Comparison of ENCODE assay signal across 22 cellular contexts in the genomic region with DNA sequence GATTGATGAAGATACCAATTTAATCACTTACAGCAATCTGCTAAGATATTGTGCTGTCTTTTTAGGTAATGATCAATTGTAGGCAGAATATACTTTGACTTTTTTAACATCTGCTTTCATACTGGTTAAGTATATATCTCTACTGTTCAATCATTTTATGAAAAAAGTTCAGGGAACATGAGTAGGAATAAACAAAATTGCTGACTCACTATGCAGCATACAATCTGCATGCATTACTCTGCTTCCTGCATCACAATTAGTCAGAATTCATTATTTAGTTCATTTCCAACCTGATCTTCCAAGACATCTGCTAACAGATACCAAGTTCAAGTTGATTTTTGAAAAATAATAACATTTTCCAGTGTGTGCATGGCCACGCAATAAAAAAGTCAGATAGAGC.
DNase-seq lines count a peak whose midpoint lies in the region; ATAC-seq, FAIRE-seq and TF ChIP-seq lines count a peak whose summit lies in the region.
"Had no signal": no experiment of that assay in that cellular context is flagged by ENCODE, and none has a peak within 500 bp of the region (broad histone marks: within the 10 kb centered on the region; RNA-seq: fewer than 3 reads in every experiment).

No MANE protein-coding gene starts in this region.

- no peak overlapping the region for H2BK120ac ChIP-seq in IMR-90 (ENCODE audit: low read depth, low read length)

- H3K56ac ChIP-seq in IMR-90 (ENCODE audit: extremely low read depth, insufficient read depth, low read length): no peak overlapping the region

- no peak overlapping the region for H2BK5ac ChIP-seq in IMR-90 (ENCODE audit: low read depth, low read length, poor library complexity, severe bottlenecking)

- H3K79me1 ChIP-seq in IMR-90 (ENCODE audit: low read depth in 1 of 2, low read length in 2 of 2): no peaks in the 10 kb centered on the region

- H3K27me3 ChIP-seq in IMR-90 (ENCODE audit: control insufficient read depth, insufficient read depth, low read length) (no peaks in the 10 kb centered on the region), K562 (ENCODE audit: control insufficient read depth in 2 of 2, insufficient read depth in 2 of 2, low read length in 2 of 2) (no peaks in the 10 kb centered on the region), uterus (no peaks in the 10 kb centered on the region), A673 (replicated peaks; ENCODE audit: insufficient read depth, low read depth, low read length, poor library complexity) (no peaks in the 10 kb centered on the region)
- H3K27me3 ChIP-seq: BLaER1 treated with 17β-estradiol and CSF1 and Interleukin-3, amounts not matched to agents 10 nM and 100 nM had no signal

- H3K23ac ChIP-seq in IMR-90 (ENCODE audit: low read depth, low read length): no peak overlapping the region

- H3K79me2 ChIP-seq in K562 (ENCODE audit: control insufficient read depth, insufficient read depth, low read length): no peaks in the 10 kb centered on the region

- H2BK20ac ChIP-seq in IMR-90 (ENCODE audit: low read depth, low read length): no peak overlapping the region

- H2AK5ac ChIP-seq in IMR-90 (ENCODE audit: low read depth, low read length): no peak overlapping the region

- WGBS in IMR-90 (ENCODE audit: extremely low coverage in 2 of 2, insufficient read length in 1 of 2), 2 experiments: no CpG with 5 or more reads among the region's 1 CpG
- WGBS in K562 (ENCODE audit: insufficient coverage, low coverage, missing lambda C conversion rate): 0% methylated on average over 1 of the region's 1 CpG

- no peak overlapping the region for H3K4ac ChIP-seq in IMR-90 (ENCODE audit: low read depth, low read length)

- no peak overlapping the region for H4K91ac ChIP-seq in IMR-90 (ENCODE audit: insufficient read depth, low read depth, low read length)

- dilution Hi-C loops in IMR-90 (cut with HindIII; ENCODE audit: low sequenced_read_pairs, unreplicated experiment): no loop called here

- TF ChIP-seq EP300 in K562 (IDR thresholded peaks at IDR 0.05; ENCODE audit: low read length): no peak

- no peak overlapping the region for H3K27ac Mint-ChIP-seq in activated T-helper 1 cell treated with anti-CD3 and anti-CD28 coated beads, Interleukin-12 subunit alpha, Interleukin-12 subunit beta, Interleukin-2, Interleukin-4 antibody, amounts not matched to agents 30 ng/mL and 10 ng/mL and 1 ng/mL, durations not matched to agents 14 hours and 24 hours and 36 hours
- H3K27ac Mint-ChIP-seq: B cell; CD8-positive, alpha-beta T cell had no signal

- no peak overlapping the region for H3K18ac ChIP-seq in IMR-90 (ENCODE audit: low read depth, low read length)

- H4K20me1 ChIP-seq in IMR-90 (ENCODE audit: insufficient read depth, low read length): no peaks in the 10 kb centered on the region
- no peaks in the 10 kb centered on the region for H4K20me1 ChIP-seq in K562 (replicated peaks; ENCODE audit: control insufficient read depth, insufficient read depth, low read length)
- H4K20me1 ChIP-seq: BLaER1 treated with 17β-estradiol and CSF1 and Interleukin-3, amounts not matched to agents 10 nM and 100 nM had no signal

- H3K9me1 ChIP-seq in IMR-90 (ENCODE audit: insufficient read depth, low read length) (no peaks in the 10 kb centered on the region), K562 (ENCODE audit: control insufficient read depth, insufficient read depth, low read length) (no peaks in the 10 kb centered on the region)

- H3K36me3 ChIP-seq in IMR-90 (ENCODE audit: control insufficient read depth, insufficient read depth, low read length): no peaks in the 10 kb centered on the region
- no peaks in the 10 kb centered on the region for H3K36me3 ChIP-seq in K562 (ENCODE audit: control insufficient read depth, insufficient read depth, low read length)
- no peaks in the 10 kb centered on the region for H3K36me3 ChIP-seq in uterus
- no peaks in the 10 kb centered on the region for H3K36me3 ChIP-seq in A673 (ENCODE audit: insufficient read depth, low read length, poor library complexity, severe bottlenecking)
- H3K36me3 ChIP-seq: BLaER1 treated with 17β-estradiol and CSF1 and Interleukin-3, amounts not matched to agents 10 nM and 100 nM; HAP-1 had no signal

- intact Hi-C loops in IMR-90 (cut with micrococcal nuclease) (no loop called here), K562 (cut with micrococcal nuclease) (no loop called here), uterus (cut with DNase I; ENCODE audit: low total_unique reads) (no loop called here), A673 (cut with micrococcal nuclease; ENCODE audit: unreplicated experiment) (no loop called here)
- intact Hi-C loops in activated T-helper 1 cell treated with anti-CD3 and anti-CD28 coated beads, Interleukin-12 subunit alpha, Interleukin-12 subunit beta, Interleukin-2, Interleukin-4 antibody, amounts not matched to agents 30 ng/mL and 10 ng/mL and 1 ng/mL, durations not matched to agents 14 hours and 24 hours and 36 hours (cut with micrococcal nuclease): no loop called here

- H2AK9ac ChIP-seq in IMR-90 (replicated peaks; ENCODE audit: low read depth, low read length, poor library complexity): no peak overlapping the region

- no peak overlapping the region for H4K5ac ChIP-seq in IMR-90 (ENCODE audit: low read depth, low read length)

- no peak overlapping the region for H3K4me3 Mint-ChIP-seq in activated T-helper 1 cell treated with anti-CD3 and anti-CD28 coated beads, Interleukin-12 subunit alpha, Interleukin-12 subunit beta, Interleukin-2, Interleukin-4 antibody, amounts not matched to agents 30 ng/mL and 10 ng/mL and 1 ng/mL, durations not matched to agents 14 hours and 24 hours and 36 hours
- H3K4me3 Mint-ChIP-seq: B cell; CD8-positive, alpha-beta T cell had no signal

- peaks cover 15% of the 10 kb centered on the region for H3K9me3 Mint-ChIP-seq in activated T-helper 1 cell treated with anti-CD3 and anti-CD28 coated beads, Interleukin-12 subunit alpha, Interleukin-12 subunit beta, Interleukin-2, Interleukin-4 antibody, amounts not matched to agents 30 ng/mL and 10 ng/mL and 1 ng/mL, durations not matched to agents 14 hours and 24 hours and 36 hours

- TF ChIP-seq CTCF in IMR-90 (conservative IDR thresholded peaks at IDR 0.05; ENCODE audit: low read depth, low read length): no peak
- no peak for TF ChIP-seq CTCF in K562 (IDR thresholded peaks at IDR 0.05 in 2 of 3, conservative IDR thresholded peaks at IDR 0.05 in 1 of 3; ENCODE audit: insufficient read depth in 2 of 3, low read depth in 1 of 3, low read length in 3 of 3)
- TF ChIP-seq CTCF in uterus (IDR thresholded peaks at IDR 0.05): no peak
- no peak for TF ChIP-seq CTCF in A673 (conservative IDR thresholded peaks at IDR 0.05; ENCODE audit: low read depth, low read length)

- ATAC-seq in IMR-90 (ENCODE audit: low read depth) (no peak), K562 (no peak), HG03354 (IDR thresholded peaks at IDR 0.05; ENCODE audit: poor library complexity, severe bottlenecking, unreplicated experiment) (no peak)
- ATAC-seq: CD8-positive, alpha-beta T cell had no signal

- H3K4me3 ChIP-seq in IMR-90 (ENCODE audit: insufficient read depth, low read depth, low read length) (no peak overlapping the region), K562 (no peak overlapping the region), uterus (no peak overlapping the region), A673 (ENCODE audit: low read depth, low read length, poor library complexity, severe bottlenecking) (no peak overlapping the region)
- H3K4me3 ChIP-seq: BLaER1 treated with 17β-estradiol and CSF1 and Interleukin-3, amounts not matched to agents 10 nM and 100 nM; HAP-1 had no signal

- no peak overlapping the region for H3K14ac ChIP-seq in IMR-90 (replicated peaks; ENCODE audit: low read depth, low read length)

- POLR2A ChIA-PET in IMR-90 (lab: Charles Lee; ENCODE audit: unreplicated experiment): no interaction called here
- POLR2A ChIA-PET in K562 (lab: Yijun Ruan, JAX): no interaction called here
- POLR2A ChIA-PET in A673 (lab: Charles Lee; ENCODE audit: low non-redundant PET): no interaction called here

- TF ChIP-seq RAD21 in IMR-90 (IDR thresholded peaks at IDR 0.05; ENCODE audit: low read length) (no peak), K562 (CRISPR knock-in tag; conservative IDR thresholded peaks at IDR 0.05 in 1 of 2, IDR thresholded peaks at IDR 0.05 in 1 of 2) (no peak)

- H3K9ac ChIP-seq in IMR-90 (ENCODE audit: low read depth, low read length): no peak overlapping the region
- H3K9ac ChIP-seq in K562 (ENCODE audit: insufficient read depth in 1 of 2, low read depth in 2 of 2, low read length in 2 of 2): no peak overlapping the region
- H3K9ac ChIP-seq: BLaER1 treated with 17β-estradiol and CSF1 and Interleukin-3, amounts not matched to agents 10 nM and 100 nM had no signal

- TF ChIP-seq POLR2A in IMR-90 (IDR thresholded peaks at IDR 0.05; ENCODE audit: low read depth, low read length) (no peak), K562 (conservative IDR thresholded peaks at IDR 0.05) (no peak), uterus (IDR thresholded peaks at IDR 0.05) (no peak)

- H4K8ac ChIP-seq in IMR-90 (ENCODE audit: low read depth in 2 of 2, low read length in 2 of 2): no peak overlapping the region

- BruUV-seq in IMR-90 (replicated peaks; lab: Mats Ljungman, UMichigan) (no TSS peak), K562 (replicated peaks; lab: Mats Ljungman, UMichigan) (no TSS peak), A673 (replicated peaks; lab: Mats Ljungman, UMichigan) (no TSS peak)

- no peaks in the 10 kb centered on the region for H3K4me1 Mint-ChIP-seq in activated T-helper 1 cell treated with anti-CD3 and anti-CD28 coated beads, Interleukin-12 subunit alpha, Interleukin-12 subunit beta, Interleukin-2, Interleukin-4 antibody, amounts not matched to agents 30 ng/mL and 10 ng/mL and 1 ng/mL, durations not matched to agents 14 hours and 24 hours and 36 hours (ENCODE audit: low read depth)
- H3K4me1 Mint-ChIP-seq: B cell had no signal

- H3K27ac ChIP-seq in IMR-90 (ENCODE audit: insufficient read depth, low read length) (no peak overlapping the region), K562 (ENCODE audit: extremely low read depth, low read depth, low read length) (no peak overlapping the region), uterus (no peak overlapping the region), A673 (ENCODE audit: low read depth, low read length, poor library complexity, severe bottlenecking) (no peak overlapping the region)
- H3K27ac ChIP-seq: BLaER1 treated with 17β-estradiol and CSF1 and Interleukin-3, amounts not matched to agents 10 nM and 100 nM; HL-60 had no signal

- DNase-seq in A172 (ENCODE audit: low spot score): peak; percentile 6
- DNase-seq in ELR (ENCODE audit: low read depth): peak; percentile 77
- DNase-seq in IMR-90: peak; percentile 40
- DNase-seq in K562 (ENCODE audit: extremely low read depth in 1 of 4, low spot score in 3 of 4): no peak
- DNase-seq in uterus: no peak
- DNase-seq in activated T-helper 1 cell treated with anti-CD3 and anti-CD28 coated beads, Interleukin-12 subunit alpha, Interleukin-12 subunit beta, Interleukin-2, Interleukin-4 antibody, amounts not matched to agents 30 ng/mL and 10 ng/mL and 1 ng/mL, durations not matched to agents 14 hours and 24 hours and 36 hours (ENCODE audit: low spot score): no peak
- no peak for DNase-seq in A673 (ENCODE audit: low spot score)
- DNase-seq: 8988T; Calu3; CD8-positive, alpha-beta T cell; DND-41; EL; GOT3 had no signal

- no peaks in the 10 kb centered on the region for H3K27me3 Mint-ChIP-seq in activated T-helper 1 cell treated with anti-CD3 and anti-CD28 coated beads, Interleukin-12 subunit alpha, Interleukin-12 subunit beta, Interleukin-2, Interleukin-4 antibody, amounts not matched to agents 30 ng/mL and 10 ng/mL and 1 ng/mL, durations not matched to agents 14 hours and 24 hours and 36 hours (ENCODE audit: insufficient read depth)
- H3K27me3 Mint-ChIP-seq: B cell had no signal

- H3K9me3 ChIP-seq in IMR-90 (ENCODE audit: control insufficient read depth, insufficient read depth, low read length): no peaks in the 10 kb centered on the region; the same call in 1 of the 2 replicates
- no peaks in the 10 kb centered on the region for H3K9me3 ChIP-seq in K562 (replicated peaks; ENCODE audit: control insufficient read depth, insufficient read depth, low read depth, low read length)
- no peaks in the 10 kb centered on the region for H3K9me3 ChIP-seq in uterus
- H3K9me3 ChIP-seq in A673 (ENCODE audit: low read depth, low read length, poor library complexity, severe bottlenecking): peaks cover 48% of the 10 kb centered on the region
- H3K9me3 ChIP-seq: BLaER1 treated with 17β-estradiol and CSF1 and Interleukin-3, amounts not matched to agents 10 nM and 100 nM; HAP-1 had no signal

- H3K4me1 ChIP-seq in IMR-90 (ENCODE audit: control insufficient read depth, insufficient read depth, low read length): no peaks in the 10 kb centered on the region
- no peaks in the 10 kb centered on the region for H3K4me1 ChIP-seq in K562 (replicated peaks in 1 of 2; ENCODE audit: control insufficient read depth in 2 of 2, insufficient read depth in 2 of 2, low read length in 2 of 2)
- H3K4me1 ChIP-seq in uterus: no peaks in the 10 kb centered on the region
- H3K4me1 ChIP-seq in A673 (ENCODE audit: insufficient read depth, low read length, poor library complexity, severe bottlenecking): no peaks in the 10 kb centered on the region
- H3K4me1 ChIP-seq: BLaER1 treated with 17β-estradiol and CSF1 and Interleukin-3, amounts not matched to agents 10 nM and 100 nM; HAP-1 had no signal

- no peak for FAIRE-seq in K562 (lab: Jason Lieb, UNC)
- FAIRE-seq: G401.6, GM12891, GM18507, HTR-8/SVneo had no signal

- H3K4me2 ChIP-seq in IMR-90 (ENCODE audit: low read depth, low read length) (no peak overlapping the region), K562 (ENCODE audit: insufficient read depth, low read length) (no peak overlapping the region)
- H3K4me2 ChIP-seq: BLaER1 treated with 17β-estradiol and CSF1 and Interleukin-3, amounts not matched to agents 10 nM and 100 nM had no signal

- H2AFZ ChIP-seq in IMR-90 (replicated peaks; ENCODE audit: low read length, poor library complexity) (no peak overlapping the region), K562 (ENCODE audit: low read depth, low read length) (no peak overlapping the region)

- in situ Hi-C loops in IMR-90 (cut with MboI; ENCODE audit: low sequenced_read_pairs): no loop called here
- in situ Hi-C loops in K562 (cut with MboI): no loop called here

- CTCF ChIA-PET in IMR-90 (lab: Yijun Ruan, JAX): no interaction called here
- CTCF ChIA-PET in K562 (lab: Yijun Ruan, JAX; ENCODE audit: low intra/inter-chr PET ratio): no interaction called here
- CTCF ChIA-PET in A673 (lab: Charles Lee): no interaction called here

- no peaks in the 10 kb centered on the region for H3K36me3 Mint-ChIP-seq in activated T-helper 1 cell treated with anti-CD3 and anti-CD28 coated beads, Interleukin-12 subunit alpha, Interleukin-12 subunit beta, Interleukin-2, Interleukin-4 antibody, amounts not matched to agents 30 ng/mL and 10 ng/mL and 1 ng/mL, durations not matched to agents 14 hours and 24 hours and 36 hours (ENCODE audit: low read depth)
- H3K36me3 Mint-ChIP-seq: CD8-positive, alpha-beta T cell had no signal

- no peak overlapping the region for H2BK15ac ChIP-seq in IMR-90 (ENCODE audit: low read depth, low read length)

Comparison
In these comparisons a context has a peak if more than half of its experiments do, and no peak if none do; other contexts are left out.
1. DNase-seq: peak in A172 (single experiment), ELR (single experiment) and IMR-90 (single experiment); none in K562 (0 of 4), uterus (0 of 2), activated T-helper 1 cell treated with anti-CD3 and anti-CD28 coated beads, Interleukin-12 subunit alpha, Interleukin-12 subunit beta, Interleukin-2, Interleukin-4 antibody, amounts not matched to agents 30 ng/mL and 10 ng/mL and 1 ng/mL, durations not matched to agents 14 hours and 24 hours and 36 hours (single experiment) and A673 (single experiment).